ENCODE assay signal across 1 cellular context in the genomic region with DNA sequence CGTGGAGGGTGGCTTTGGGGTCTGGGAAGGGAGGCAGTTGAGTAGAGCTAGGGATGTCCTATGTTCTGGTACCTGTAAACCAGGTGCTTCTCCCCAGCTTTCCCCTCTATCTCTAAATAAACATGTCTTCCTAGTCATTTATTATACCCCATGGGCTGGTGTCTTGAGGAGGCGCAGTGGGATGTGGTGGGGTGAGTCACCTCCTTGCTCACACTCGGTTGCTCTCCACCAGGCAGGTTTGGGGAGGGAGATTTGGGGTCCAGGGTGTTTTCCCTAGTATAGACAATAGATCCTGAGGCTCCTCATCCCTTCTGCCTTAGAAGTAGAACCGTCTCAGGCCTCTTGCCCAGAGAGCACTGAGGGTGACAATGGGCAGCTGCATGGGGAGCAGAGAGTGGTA.
TF ChIP-seq lines count a peak whose summit lies in the region.

No MANE protein-coding gene starts in this region.

TF ChIP-seq in HepG2, 621 proteins besides CTCF, POLR2A, EP300 and RAD21:
- no peak for TF ChIP-seq MIXL1 (CRISPR knock-in tag; IDR thresholded peaks at IDR 0.05)
- no peak for TF ChIP-seq SP5 (CRISPR knock-in tag; IDR thresholded peaks at IDR 0.05; ENCODE audit: borderline replicate concordance, low read depth)
- TF ChIP-seq, protein P1, sequence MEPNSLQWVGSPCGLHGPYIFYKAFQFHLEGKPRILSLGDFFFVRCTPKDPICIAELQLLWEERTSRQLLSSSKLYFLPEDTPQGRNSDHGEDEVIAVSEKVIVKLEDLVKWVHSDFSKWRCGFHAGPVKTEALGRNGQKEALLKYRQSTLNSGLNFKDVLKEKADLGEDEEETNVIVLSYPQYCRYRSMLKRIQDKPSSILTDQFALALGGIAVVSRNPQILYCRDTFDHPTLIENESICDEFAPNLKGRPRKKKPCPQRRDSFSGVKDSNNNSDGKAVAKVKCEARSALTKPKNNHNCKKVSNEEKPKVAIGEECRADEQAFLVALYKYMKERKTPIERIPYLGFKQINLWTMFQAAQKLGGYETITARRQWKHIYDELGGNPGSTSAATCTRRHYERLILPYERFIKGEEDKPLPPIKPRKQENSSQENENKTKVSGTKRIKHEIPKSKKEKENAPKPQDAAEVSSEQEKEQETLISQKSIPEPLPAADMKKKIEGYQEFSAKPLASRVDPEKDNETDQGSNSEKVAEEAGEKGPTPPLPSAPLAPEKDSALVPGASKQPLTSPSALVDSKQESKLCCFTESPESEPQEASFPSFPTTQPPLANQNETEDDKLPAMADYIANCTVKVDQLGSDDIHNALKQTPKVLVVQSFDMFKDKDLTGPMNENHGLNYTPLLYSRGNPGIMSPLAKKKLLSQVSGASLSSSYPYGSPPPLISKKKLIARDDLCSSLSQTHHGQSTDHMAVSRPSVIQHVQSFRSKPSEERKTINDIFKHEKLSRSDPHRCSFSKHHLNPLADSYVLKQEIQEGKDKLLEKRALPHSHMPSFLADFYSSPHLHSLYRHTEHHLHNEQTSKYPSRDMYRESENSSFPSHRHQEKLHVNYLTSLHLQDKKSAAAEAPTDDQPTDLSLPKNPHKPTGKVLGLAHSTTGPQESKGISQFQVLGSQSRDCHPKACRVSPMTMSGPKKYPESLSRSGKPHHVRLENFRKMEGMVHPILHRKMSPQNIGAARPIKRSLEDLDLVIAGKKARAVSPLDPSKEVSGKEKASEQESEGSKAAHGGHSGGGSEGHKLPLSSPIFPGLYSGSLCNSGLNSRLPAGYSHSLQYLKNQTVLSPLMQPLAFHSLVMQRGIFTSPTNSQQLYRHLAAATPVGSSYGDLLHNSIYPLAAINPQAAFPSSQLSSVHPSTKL (CRISPR knock-in tag; IDR thresholded peaks at IDR 0.05) = no peak
- TF ChIP-seq, protein P2, sequence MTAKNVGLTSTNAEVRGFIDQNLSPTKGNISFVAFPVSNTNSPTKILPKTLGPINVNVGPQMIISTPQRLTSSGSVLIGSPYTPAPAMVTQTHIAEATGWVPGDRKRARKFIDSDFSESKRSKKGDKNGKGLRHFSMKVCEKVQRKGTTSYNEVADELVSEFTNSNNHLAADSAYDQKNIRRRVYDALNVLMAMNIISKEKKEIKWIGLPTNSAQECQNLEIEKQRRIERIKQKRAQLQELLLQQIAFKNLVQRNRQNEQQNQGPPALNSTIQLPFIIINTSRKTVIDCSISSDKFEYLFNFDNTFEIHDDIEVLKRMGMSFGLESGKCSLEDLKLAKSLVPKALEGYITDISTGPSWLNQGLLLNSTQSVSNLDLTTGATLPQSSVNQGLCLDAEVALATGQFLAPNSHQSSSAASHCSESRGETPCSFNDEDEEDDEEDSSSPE (CRISPR knock-in tag; IDR thresholded peaks at IDR 0.05) = no peak
- TF ChIP-seq FIP1L1 (IDR thresholded peaks at IDR 0.05; ENCODE audit: borderline replicate concordance, insufficient read depth, low read depth, low read length) = no peak
TF ChIP-seq in HepG2: peak in this region for 0.
